Comparison of ENCODE assay signal across 24 cellular contexts in genomic region chr1:111980684-111981083, GRCh38.
"Had no signal": no experiment of that assay in that cellular context is flagged by ENCODE, and none has a peak within 500 bp of the region (broad histone marks: within the 10 kb centered on the region; RNA-seq: fewer than 3 reads in every experiment).

No MANE protein-coding gene starts in this region.

- FAIRE-seq: astrocyte, urothelium cell line had no signal

- DNase-seq: activated B cell treated with CpG ODN at 0.5 μM for 24 hours; activated CD4-positive, alpha-beta T cell treated with anti-CD3 and anti-CD28 coated beads for 36 hours; activated CD4-positive, alpha-beta T cell treated with anti-CD3 and anti-CD28 coated beads, Interleukin-2, amount 50 U/mL, for 48 hours; activated CD8-positive, alpha-beta memory T cell treated with anti-CD3 and anti-CD28 coated beads, Interleukin-2, amount 50 U/mL, for 48 hours; activated naive CD4-positive, alpha-beta T cell treated with Interleukin-2 at 50 U/mL for 16 hours; activated naive CD8-positive, alpha-beta T cell treated with anti-CD3 and anti-CD28 coated beads for 36 hours; activated T-cell treated with anti-CD3 and anti-CD28 coated beads, Interleukin-2, amount 50 U/mL, for 4 hours; central memory CD4-positive, alpha-beta T cell; dermis blood vessel endothelial cell; effector CD8-positive, alpha-beta T cell; foreskin melanocyte; immature natural killer cell; kidney glomerular epithelial cell; left lung; naive B cell; occipital lobe; right lobe of liver; stimulated activated CD4-positive, alpha-beta T cell treated with anti-CD3 and anti-CD28 coated beads, Interleukin-15, amount 100 ng/mL, for 24 hours; stimulated activated CD4-positive, alpha-beta T cell treated with anti-CD3 and anti-CD28 coated beads, Interleukin-2, amount 100 ng/mL, for 48 hours; stimulated activated CD8-positive, alpha-beta memory T cell treated with anti-CD3 and anti-CD28 coated beads, Interleukin-4, amount 100 ng/mL, for 48 hours; stimulated activated naive B cell treated with anti-CD40 and anti-IgM and Interleukin-4, amounts not matched to agents 10 μg/mL and 1 μg/mL and 100 μg/mL, for 72 hours; transverse colon had no signal
